In the genomic region with DNA sequence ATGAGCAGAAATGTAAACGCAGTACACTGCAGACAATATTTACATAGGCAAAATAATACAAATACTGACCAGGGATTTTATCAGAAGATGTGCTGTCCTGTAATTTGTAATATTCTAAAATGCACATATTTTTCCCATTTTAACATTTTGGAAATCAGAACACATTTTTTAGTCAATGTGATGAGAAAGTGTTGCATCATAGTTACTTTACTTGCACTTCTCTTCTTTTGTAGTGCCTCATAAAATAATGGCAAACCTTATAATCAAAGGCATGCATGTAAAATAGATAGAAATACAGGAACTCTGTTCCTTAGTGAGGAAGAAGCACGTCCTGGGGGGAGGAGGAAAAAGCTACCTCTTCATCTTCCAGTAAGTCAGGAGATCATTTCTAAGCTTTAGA, we compare ENCODE assay signal across 1 cellular context.
TF ChIP-seq lines count a peak whose summit lies in the region.

No MANE protein-coding gene starts in this region.

TF ChIP-seq in WTC11, 78 proteins besides CTCF, POLR2A, EP300 and RAD21 (continued from another document):
- TF ChIP-seq, protein P1, sequence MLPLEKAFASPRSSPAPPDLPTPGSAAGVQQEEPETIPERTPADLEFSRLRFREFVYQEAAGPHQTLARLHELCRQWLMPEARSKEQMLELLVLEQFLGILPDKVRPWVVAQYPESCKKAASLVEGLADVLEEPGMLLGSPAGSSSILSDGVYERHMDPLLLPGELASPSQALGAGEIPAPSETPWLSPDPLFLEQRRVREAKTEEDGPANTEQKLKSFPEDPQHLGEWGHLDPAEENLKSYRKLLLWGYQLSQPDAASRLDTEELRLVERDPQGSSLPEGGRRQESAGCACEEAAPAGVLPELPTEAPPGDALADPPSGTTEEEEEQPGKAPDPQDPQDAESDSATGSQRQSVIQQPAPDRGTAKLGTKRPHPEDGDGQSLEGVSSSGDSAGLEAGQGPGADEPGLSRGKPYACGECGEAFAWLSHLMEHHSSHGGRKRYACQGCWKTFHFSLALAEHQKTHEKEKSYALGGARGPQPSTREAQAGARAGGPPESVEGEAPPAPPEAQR (CRISPR knock-in tag; IDR thresholded peaks at IDR 0.05) = no peak
- TF ChIP-seq RELA (CRISPR knock-in tag; IDR thresholded peaks at IDR 0.05; ENCODE audit: borderline replicate concordance) (no peak), TCF7 (CRISPR knock-in tag; IDR thresholded peaks at IDR 0.05; ENCODE audit: low read depth) (no peak), ZNF423 (CRISPR knock-in tag; IDR thresholded peaks at IDR 0.05) (no peak)
- TF ChIP-seq, protein P2, sequence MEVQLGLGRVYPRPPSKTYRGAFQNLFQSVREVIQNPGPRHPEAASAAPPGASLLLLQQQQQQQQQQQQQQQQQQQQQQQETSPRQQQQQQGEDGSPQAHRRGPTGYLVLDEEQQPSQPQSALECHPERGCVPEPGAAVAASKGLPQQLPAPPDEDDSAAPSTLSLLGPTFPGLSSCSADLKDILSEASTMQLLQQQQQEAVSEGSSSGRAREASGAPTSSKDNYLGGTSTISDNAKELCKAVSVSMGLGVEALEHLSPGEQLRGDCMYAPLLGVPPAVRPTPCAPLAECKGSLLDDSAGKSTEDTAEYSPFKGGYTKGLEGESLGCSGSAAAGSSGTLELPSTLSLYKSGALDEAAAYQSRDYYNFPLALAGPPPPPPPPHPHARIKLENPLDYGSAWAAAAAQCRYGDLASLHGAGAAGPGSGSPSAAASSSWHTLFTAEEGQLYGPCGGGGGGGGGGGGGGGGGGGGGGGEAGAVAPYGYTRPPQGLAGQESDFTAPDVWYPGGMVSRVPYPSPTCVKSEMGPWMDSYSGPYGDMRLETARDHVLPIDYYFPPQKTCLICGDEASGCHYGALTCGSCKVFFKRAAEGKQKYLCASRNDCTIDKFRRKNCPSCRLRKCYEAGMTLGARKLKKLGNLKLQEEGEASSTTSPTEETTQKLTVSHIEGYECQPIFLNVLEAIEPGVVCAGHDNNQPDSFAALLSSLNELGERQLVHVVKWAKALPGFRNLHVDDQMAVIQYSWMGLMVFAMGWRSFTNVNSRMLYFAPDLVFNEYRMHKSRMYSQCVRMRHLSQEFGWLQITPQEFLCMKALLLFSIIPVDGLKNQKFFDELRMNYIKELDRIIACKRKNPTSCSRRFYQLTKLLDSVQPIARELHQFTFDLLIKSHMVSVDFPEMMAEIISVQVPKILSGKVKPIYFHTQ (CRISPR knock-in tag; IDR thresholded peaks at IDR 0.05) = no peak
- TF ChIP-seq, protein P3, sequence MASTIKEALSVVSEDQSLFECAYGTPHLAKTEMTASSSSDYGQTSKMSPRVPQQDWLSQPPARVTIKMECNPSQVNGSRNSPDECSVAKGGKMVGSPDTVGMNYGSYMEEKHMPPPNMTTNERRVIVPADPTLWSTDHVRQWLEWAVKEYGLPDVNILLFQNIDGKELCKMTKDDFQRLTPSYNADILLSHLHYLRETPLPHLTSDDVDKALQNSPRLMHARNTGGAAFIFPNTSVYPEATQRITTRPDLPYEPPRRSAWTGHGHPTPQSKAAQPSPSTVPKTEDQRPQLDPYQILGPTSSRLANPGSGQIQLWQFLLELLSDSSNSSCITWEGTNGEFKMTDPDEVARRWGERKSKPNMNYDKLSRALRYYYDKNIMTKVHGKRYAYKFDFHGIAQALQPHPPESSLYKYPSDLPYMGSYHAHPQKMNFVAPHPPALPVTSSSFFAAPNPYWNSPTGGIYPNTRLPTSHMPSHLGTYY (CRISPR knock-in tag; IDR thresholded peaks at IDR 0.05) = no peak
